Comparison of ENCODE assay signal across 22 cellular contexts in the genomic region with DNA sequence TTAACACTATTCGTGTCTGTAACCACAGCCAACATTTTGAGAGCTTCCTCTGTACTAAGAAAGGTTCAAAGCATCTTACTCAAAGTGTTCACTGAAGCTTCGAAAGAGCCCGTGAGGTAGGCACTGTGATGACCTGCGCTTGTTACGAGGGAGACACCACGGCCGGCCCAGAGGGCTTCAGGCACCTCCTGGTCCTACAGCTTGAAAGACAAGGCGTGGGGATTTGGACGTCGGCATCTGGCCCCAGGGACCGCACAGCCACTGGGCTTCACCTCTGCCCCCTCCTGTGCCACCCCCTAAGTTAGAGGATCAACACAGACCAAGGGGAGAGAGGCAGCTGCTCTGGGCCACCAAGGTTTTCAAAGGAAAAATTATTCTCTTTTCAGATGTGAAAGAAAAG.
"Had no signal": no experiment of that assay in that cellular context is flagged by ENCODE, and none has a peak within 500 bp of the region (broad histone marks: within the 10 kb centered on the region; RNA-seq: fewer than 3 reads in every experiment).

No MANE protein-coding gene starts in this region.

- H3K4me1 Mint-ChIP-seq: memory B cell; naive thymus-derived CD8-positive, alpha-beta T cell; stimulated activated effector memory CD8-positive, alpha-beta T cell treated with anti-CD3 and anti-CD28 coated beads, Interleukin-12 subunit alpha, Interleukin-12 subunit beta, amount 100 ng/mL, for 72 hours had no signal

- H3K4me3 Mint-ChIP-seq: memory B cell; naive thymus-derived CD8-positive, alpha-beta T cell; nephron; neural progenitor cell; stimulated activated effector memory CD8-positive, alpha-beta T cell treated with anti-CD3 and anti-CD28 coated beads, Interleukin-12 subunit alpha, Interleukin-12 subunit beta, amount 100 ng/mL, for 72 hours; stimulated activated naive CD8-positive, alpha-beta T cell treated with anti-CD3 and anti-CD28 coated beads, Interleukin-15, Interleukin-2, amounts not matched to agents 100 ng/mL and 50 ng/mL, for 24 hours had no signal

- H3K27ac Mint-ChIP-seq: memory B cell; naive thymus-derived CD8-positive, alpha-beta T cell; neural progenitor cell; progenitor cell of endocrine pancreas; stimulated activated effector memory CD8-positive, alpha-beta T cell treated with anti-CD3 and anti-CD28 coated beads, Interleukin-12 subunit alpha, Interleukin-12 subunit beta, amount 100 ng/mL, for 72 hours; stimulated activated naive CD8-positive, alpha-beta T cell treated with anti-CD3 and anti-CD28 coated beads, Interleukin-15, Interleukin-2, amounts not matched to agents 100 ng/mL and 50 ng/mL, for 24 hours had no signal

- H3K9me3 Mint-ChIP-seq: memory B cell; naive thymus-derived CD8-positive, alpha-beta T cell; stimulated activated effector memory CD8-positive, alpha-beta T cell treated with anti-CD3 and anti-CD28 coated beads, Interleukin-12 subunit alpha, Interleukin-12 subunit beta, amount 100 ng/mL, for 72 hours; stimulated activated naive CD8-positive, alpha-beta T cell treated with anti-CD3 and anti-CD28 coated beads, Interleukin-15, Interleukin-2, amounts not matched to agents 100 ng/mL and 50 ng/mL, for 24 hours had no signal

- DNase-seq: heart right ventricle; islet precursor cell; left ventricle myocardium inferior; naive thymus-derived CD8-positive, alpha-beta T cell; ovary; right lobe of liver; stimulated activated CD4-positive, alpha-beta T cell treated with anti-CD3 and anti-CD28 coated beads, Interleukin-4, amount 100 ng/mL, for 24 hours; stimulated activated naive CD4-positive, alpha-beta T cell; tibial artery; trophoblast cell; upper lobe of right lung had no signal

- ATAC-seq: heart right ventricle; naive thymus-derived CD8-positive, alpha-beta T cell; right lobe of liver; stimulated activated effector memory CD8-positive, alpha-beta T cell treated with anti-CD3 and anti-CD28 coated beads, Interleukin-12 subunit alpha, Interleukin-12 subunit beta, amount 100 ng/mL, for 72 hours; upper lobe of right lung had no signal

- H3K27ac ChIP-seq: heart right ventricle, hepatocyte, left ventricle myocardium inferior, neural progenitor cell, ovary, right atrium auricular region, right lobe of liver, skin epidermis, suprapubic skin, thoracic aorta, tibial artery, upper lobe of right lung had no signal

- H3K36me3 Mint-ChIP-seq: memory B cell; naive thymus-derived CD8-positive, alpha-beta T cell; neural progenitor cell; stimulated activated effector memory CD8-positive, alpha-beta T cell treated with anti-CD3 and anti-CD28 coated beads, Interleukin-12 subunit alpha, Interleukin-12 subunit beta, amount 100 ng/mL, for 72 hours had no signal
